Comparison of ENCODE assay signal across 8 cellular contexts in the genomic region with DNA sequence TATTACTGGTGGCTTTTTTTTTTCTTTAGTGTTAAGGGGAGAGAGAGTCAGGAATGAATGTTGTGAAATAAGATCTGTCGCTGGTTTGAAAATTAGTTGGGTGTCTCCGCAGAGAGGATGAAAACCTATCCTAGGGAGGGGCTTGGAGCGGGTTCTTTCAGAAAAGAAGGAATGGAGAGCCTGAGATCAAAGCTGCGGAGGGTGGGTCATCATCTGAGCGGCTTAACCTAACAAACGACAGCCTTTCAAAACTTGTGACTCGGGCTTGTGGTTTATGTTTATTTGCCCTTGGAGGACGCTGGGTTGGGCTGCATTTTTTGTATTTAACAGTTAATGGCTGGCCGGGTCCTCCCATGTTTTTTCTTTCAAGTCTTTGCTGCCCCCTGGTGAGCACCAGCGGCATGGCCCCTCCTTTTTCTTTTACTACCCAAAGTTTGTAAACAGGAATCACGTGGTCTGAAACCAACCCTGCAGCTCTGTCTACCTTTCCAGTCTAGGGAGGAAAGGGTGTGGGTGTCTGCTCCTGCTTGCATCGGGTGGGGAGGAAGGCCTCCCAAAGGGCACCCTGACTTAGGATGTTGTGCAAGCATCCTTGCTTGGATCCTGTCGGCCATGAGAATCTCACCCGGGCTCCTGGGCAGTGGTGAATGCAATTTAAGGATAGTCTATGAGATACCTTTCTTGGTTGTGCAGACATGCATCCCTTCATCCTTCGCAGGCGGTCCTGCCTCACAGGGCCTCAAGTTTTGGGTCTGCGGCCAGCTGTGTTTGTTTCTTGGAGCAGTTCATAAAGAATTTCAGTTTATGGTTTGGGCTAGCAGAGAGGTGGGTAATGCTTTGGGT. TPM values are rescaled to one million over a fixed set of nuclear protein-coding genes. Genes with fewer than 3 reads are reported as not detected.
DNase-seq lines count a peak whose midpoint lies in the region; ATAC-seq, FAIRE-seq and TF ChIP-seq lines count a peak whose summit lies in the region.

No MANE protein-coding gene starts in this region.

- peaks cover 25% of the 10 kb centered on the region for H4K20me1 ChIP-seq in MM.1S (ENCODE audit: insufficient read depth, low read length)

- peaks cover 33% of the 10 kb centered on the region for H3K36me3 Mint-ChIP-seq in natural killer cell
- H3K36me3 Mint-ChIP-seq in stimulated activated naive B cell treated with anti-CD40 and anti-IgM and Interleukin-4, amounts not matched to agents 10 μg/mL and 1 μg/mL and 100 μg/mL, for 72 hours: peaks cover 31 to 32% of the 10 kb centered on the region in 2 donors

- no peak overlapping the region for H2AFZ ChIP-seq in MM.1S (ENCODE audit: low read length)

- peak overlapping the region; percentile 99 for H3K9ac ChIP-seq in MM.1S (ENCODE audit: low read length)

- peaks cover 43% of the 10 kb centered on the region for H3K4me1 ChIP-seq in MM.1S (ENCODE audit: low read length)

- peak overlapping the region; percentile 82 for H3K4me2 ChIP-seq in MM.1S (ENCODE audit: low read depth, low read length)

- H3K9me3 ChIP-seq in MM.1S (replicated peaks; ENCODE audit: insufficient read depth, low read length): no peaks in the 10 kb centered on the region

- TF ChIP-seq POLR2A in GM12892 (IDR thresholded peaks at IDR 0.05; ENCODE audit: low read depth, low read length) (no peak), Raji (IDR thresholded peaks at IDR 0.05; ENCODE audit: insufficient read depth, low read depth, low read length) (peak; percentile 64)

- H3K36me3 ChIP-seq in MM.1S (replicated peaks; ENCODE audit: insufficient read depth, low read length): peaks cover 23% of the 10 kb centered on the region

- peaks cover 64 to 66% of the 10 kb centered on the region in 2 donors for H3K4me1 Mint-ChIP-seq in natural killer cell
- H3K4me1 Mint-ChIP-seq in stimulated activated naive B cell treated with anti-CD40 and anti-IgM and Interleukin-4, amounts not matched to agents 10 μg/mL and 1 μg/mL and 100 μg/mL, for 72 hours: peaks cover 44 to 82% of the 10 kb centered on the region in 2 donors

- no peaks in the 10 kb centered on the region for H3K27me3 Mint-ChIP-seq in natural killer cell (ENCODE audit: low read depth in 2 of 2)
- no peaks in the 10 kb centered on the region for H3K27me3 Mint-ChIP-seq in stimulated activated naive B cell treated with anti-CD40 and anti-IgM and Interleukin-4, amounts not matched to agents 10 μg/mL and 1 μg/mL and 100 μg/mL, for 72 hours

- peak; percentile 57 for DNase-seq in GM12892 (ENCODE audit: insufficient read length)
- peak; percentile 93 for DNase-seq in MM.1S
- peak; percentile 84 for DNase-seq in activated T-helper 9 cell treated with anti-CD3 and anti-CD28 coated beads, Interleukin-2, amount 50 U/mL, for 16 hours (ENCODE audit: low read depth)
- peak; percentile 94 for DNase-seq in fibroblast of pulmonary artery (ENCODE audit: low read depth)
- peak; percentile 89 for DNase-seq in natural killer cell
- peak; percentile 73 for DNase-seq in stimulated activated naive B cell treated with anti-CD40 and anti-IgM and Interleukin-4, amounts not matched to agents 10 μg/mL and 1 μg/mL and 100 μg/mL, for 72 hours

- H3K4me3 ChIP-seq in MM.1S (ENCODE audit: low read length): peak overlapping the region; percentile 100
- peak overlapping the region; percentile 94 for H3K4me3 ChIP-seq in fibroblast of pulmonary artery (replicated peaks; ENCODE audit: low read depth, low read length)

- H3K4me3 Mint-ChIP-seq in natural killer cell: peak overlapping the region; percentile 99
- H3K4me3 Mint-ChIP-seq in stimulated activated naive B cell treated with anti-CD40 and anti-IgM and Interleukin-4, amounts not matched to agents 10 μg/mL and 1 μg/mL and 100 μg/mL, for 72 hours: peak overlapping the region; percentile 91 to 92

- H3F3A ChIP-seq in MM.1S (ENCODE audit: insufficient read depth, low read length): peaks cover 60% of the 10 kb centered on the region

- H3K27ac Mint-ChIP-seq in natural killer cell: peak overlapping the region; percentile 95 to 99
- peak overlapping the region; percentile 86 for H3K27ac Mint-ChIP-seq in stimulated activated naive B cell treated with anti-CD40 and anti-IgM and Interleukin-4, amounts not matched to agents 10 μg/mL and 1 μg/mL and 100 μg/mL, for 72 hours

- H3K79me2 ChIP-seq in MM.1S (ENCODE audit: low read length): peaks cover 46% of the 10 kb centered on the region

- intact Hi-C loops in natural killer cell (cut with micrococcal nuclease): loop anchor here (1.0 to 10.0 kb wide), 7 partner anchors 38 to 577 kb away; a partner anchor contains a TSS

- ATAC-seq in natural killer cell: peak; percentile 33 to 58 (median 39)
- ATAC-seq in stimulated activated naive B cell treated with anti-CD40 and anti-IgM and Interleukin-4, amounts not matched to agents 10 μg/mL and 1 μg/mL and 100 μg/mL, for 72 hours (replicated peaks): peak; percentile 3 to 5
- no peak for ATAC-seq in GM19397 (IDR thresholded peaks at IDR 0.05; ENCODE audit: unreplicated experiment)

- no peaks in the 10 kb centered on the region for H3K9me2 ChIP-seq in MM.1S (replicated peaks; ENCODE audit: insufficient read depth, low read length)

- FAIRE-seq in GM12892 (lab: Jason Lieb, UNC): peak; percentile 70

- H3K27me3 ChIP-seq in MM.1S (replicated peaks; ENCODE audit: insufficient read depth, low read length): no peaks in the 10 kb centered on the region

- H3K9me3 Mint-ChIP-seq in natural killer cell: no peaks in the 10 kb centered on the region
- no peaks in the 10 kb centered on the region for H3K9me3 Mint-ChIP-seq in stimulated activated naive B cell treated with anti-CD40 and anti-IgM and Interleukin-4, amounts not matched to agents 10 μg/mL and 1 μg/mL and 100 μg/mL, for 72 hours

- peak; percentile 88 for TF ChIP-seq CTCF in MM.1S (IDR thresholded peaks at IDR 0.05; ENCODE audit: low read length)
- peak; percentile 83 for TF ChIP-seq CTCF in fibroblast of pulmonary artery (IDR thresholded peaks at IDR 0.05; ENCODE audit: low read length, missing control alignments)
- peak; percentile 85 for TF ChIP-seq CTCF in natural killer cell (IDR thresholded peaks at IDR 0.05)

- H3K27ac ChIP-seq in MM.1S (ENCODE audit: low read length): peak overlapping the region; percentile 91

RNA-seq across cellular contexts. Expression of a gene that starts 2.2 kb away (rescaled TPM):
- 8.3 TPM for polyA plus RNA-seq in GM12892 (2012; ENCODE audit: missing spikeins)
- total RNA-seq in natural killer cell: 100 to 1,000 TPM; 188 to 242 (median 215) TPM
